25 cellular contexts compared by ENCODE assay signal in the genomic region with DNA sequence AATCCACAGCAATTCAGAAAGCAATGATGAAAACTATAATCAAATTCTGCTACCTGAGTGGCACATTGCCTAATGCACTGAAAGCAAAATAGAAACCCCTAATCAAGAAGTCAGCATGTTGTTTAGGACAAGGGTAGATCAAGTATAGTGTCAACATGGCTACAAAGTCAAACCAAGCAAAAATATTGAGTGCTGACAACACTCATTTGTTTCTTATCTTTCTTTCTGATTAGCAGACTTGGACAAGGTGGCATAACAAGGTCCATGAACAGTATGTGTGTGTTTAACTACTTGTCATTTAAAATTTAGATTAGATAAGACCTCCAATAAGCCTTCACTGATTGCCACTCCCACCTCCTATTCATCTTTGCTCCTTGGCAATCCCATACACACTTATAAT.
DNase-seq lines count a peak whose midpoint lies in the region; ATAC-seq and TF ChIP-seq lines count a peak whose summit lies in the region.
"Had no signal": no experiment of that assay in that cellular context is flagged by ENCODE, and none has a peak within 500 bp of the region (broad histone marks: within the 10 kb centered on the region; RNA-seq: fewer than 3 reads in every experiment).

No MANE protein-coding gene starts in this region.

- TF ChIP-seq CTCF in GM23338 (conservative IDR thresholded peaks at IDR 0.05; ENCODE audit: low read depth in 2 of 2) (no peak), hepatocyte (IDR thresholded peaks at IDR 0.05; ENCODE audit: poor library complexity) (no peak), GM20000 (IDR thresholded peaks at IDR 0.05; ENCODE audit: extremely low read depth, missing control alignments) (no peak)

- H2BK120ac ChIP-seq in neuronal stem cell (ENCODE audit: low read depth, low read length): no peak overlapping the region

- no peak overlapping the region for H2BK5ac ChIP-seq in neuronal stem cell (ENCODE audit: low read length)

- H2BK15ac ChIP-seq in neuronal stem cell (ENCODE audit: low read length): no peak overlapping the region

- H2BK12ac ChIP-seq in neuronal stem cell (ENCODE audit: low read length): no peak overlapping the region

- H3K4me1 ChIP-seq in GM23338 (ENCODE audit: insufficient read depth) (peaks cover 17% of the 10 kb centered on the region), hepatocyte (ENCODE audit: insufficient read depth) (no peaks in the 10 kb centered on the region), neuronal stem cell (ENCODE audit: control insufficient read depth in 2 of 2, insufficient read depth in 1 of 2, low read depth in 1 of 2, low read length in 2 of 2) (peaks cover 0 to 3% of the 10 kb centered on the region in 2 donors)
- H3K4me1 ChIP-seq: A549; BLaER1 treated with 17β-estradiol and CSF1 and Interleukin-3, amounts not matched to agents 10 nM and 100 nM had no signal

- peaks cover 20% of the 10 kb centered on the region for H3K9me3 Mint-ChIP-seq in GM23338
- H3K9me3 Mint-ChIP-seq in activated T-cell treated with anti-CD3 and anti-CD28 coated beads, Interleukin-2, amount 50 U/mL, for 4 hours: peaks cover 9% of the 10 kb centered on the region
- H3K9me3 Mint-ChIP-seq: CD4-positive, alpha-beta T cell; HFFc6 had no signal

- 0 out of 2 replicates have a peak overlapping the region, but pooled peaks have one; percentile 56 for H3K27ac ChIP-seq in GM23338 (ENCODE audit: low read depth)
- H3K27ac ChIP-seq in hepatocyte: no peak overlapping the region
- no peak overlapping the region for H3K27ac ChIP-seq in neuronal stem cell (replicated peaks; ENCODE audit: low read length)
- H3K27ac ChIP-seq: A549; BLaER1 treated with 17β-estradiol and CSF1 and Interleukin-3, amounts not matched to agents 10 nM and 100 nM; GM23248 had no signal

- peaks cover 21% of the 10 kb centered on the region for H3K36me3 Mint-ChIP-seq in GM23338 (ENCODE audit: low read depth)
- H3K36me3 Mint-ChIP-seq in activated T-cell treated with anti-CD3 and anti-CD28 coated beads, Interleukin-2, amount 50 U/mL, for 4 hours (ENCODE audit: insufficient read depth): no peaks in the 10 kb centered on the region
- H3K36me3 Mint-ChIP-seq: CD14-positive monocyte; CD8-positive, alpha-beta memory T cell had no signal

- H4K20me1 ChIP-seq in GM23338 (replicated peaks; ENCODE audit: insufficient read depth) (peaks cover 8% of the 10 kb centered on the region; the same call in 1 of the 2 replicates), hepatocyte (ENCODE audit: insufficient read depth, poor library complexity, severe bottlenecking) (no peaks in the 10 kb centered on the region)
- H4K20me1 ChIP-seq: BLaER1 treated with 17β-estradiol and CSF1 and Interleukin-3, amounts not matched to agents 10 nM and 100 nM had no signal

- H3K27ac Mint-ChIP-seq in GM23338: peak overlapping the region; percentile 24; the same call in 1 of the 2 replicates
- H3K27ac Mint-ChIP-seq: CD14-positive monocyte; CD4-positive, alpha-beta T cell; CD8-positive, alpha-beta memory T cell; HFFc6 had no signal

- no peak overlapping the region for H3K9ac ChIP-seq in neuronal stem cell (ENCODE audit: low read depth, low read length, poor library complexity)
- H3K9ac ChIP-seq: BLaER1 treated with 17β-estradiol and CSF1 and Interleukin-3, amounts not matched to agents 10 nM and 100 nM; GM23248 had no signal

- H4K8ac ChIP-seq in neuronal stem cell (ENCODE audit: low read depth, low read length): no peak overlapping the region

- H3K4me3 ChIP-seq in GM23338 (no peak overlapping the region), hepatocyte (no peak overlapping the region), neuronal stem cell (ENCODE audit: low read length in 2 of 2) (no peak overlapping the region)
- H3K4me3 ChIP-seq: A549; BLaER1 treated with 17β-estradiol and CSF1 and Interleukin-3, amounts not matched to agents 10 nM and 100 nM; GM23248 had no signal

- DNase-seq in GM23338 (ENCODE audit: low spot score): no peak
- DNase-seq in NCI-H69 (lab: John Stamatoyannopoulos, UW): peak; percentile 62
- DNase-seq in hepatocyte (ENCODE audit: low spot score): no peak
- no peak for DNase-seq in neuronal stem cell (ENCODE audit: low spot score)
- DNase-seq in activated T-cell treated with anti-CD3 and anti-CD28 coated beads, Interleukin-2, amount 50 U/mL, for 4 hours: no peak
- DNase-seq in amygdala (lab: John Stamatoyannopoulos, UW): no peak
- no peak for DNase-seq in GM20000 (ENCODE audit: low spot score)
- DNase-seq: 8988T; ACHN; AML-193; BE2C; CD4-positive, alpha-beta T cell; CD8-positive, alpha-beta memory T cell; DMS 273 treated with DMSO at 0.1 percent for 48 hours; DMS79; EL; GDM1; GM23248; H9; HFFc6 had no signal

- H3K14ac ChIP-seq in neuronal stem cell (ENCODE audit: low read length): no peak overlapping the region

- H3K27me3 ChIP-seq in GM23338 (ENCODE audit: insufficient read depth) (no peaks in the 10 kb centered on the region), hepatocyte (peaks cover 17% of the 10 kb centered on the region), neuronal stem cell (ENCODE audit: control insufficient read depth in 3 of 3, insufficient read depth in 3 of 3, low read depth in 1 of 3, low read length in 3 of 3) (no peaks in the 10 kb centered on the region)
- H3K27me3 ChIP-seq: BE2C; BLaER1 treated with 17β-estradiol and CSF1 and Interleukin-3, amounts not matched to agents 10 nM and 100 nM had no signal

- H2AFZ ChIP-seq in GM23338: no peak overlapping the region
- no peak overlapping the region for H2AFZ ChIP-seq in hepatocyte
- H2AFZ ChIP-seq in neuronal stem cell (ENCODE audit: low read length): peak overlapping the region; percentile 19
- H2AFZ ChIP-seq: GM23248 had no signal

- no peak overlapping the region for H2AK5ac ChIP-seq in neuronal stem cell (ENCODE audit: low read depth, low read length)

- no peak overlapping the region for H3K4me3 Mint-ChIP-seq in GM23338
- H3K4me3 Mint-ChIP-seq in activated T-cell treated with anti-CD3 and anti-CD28 coated beads, Interleukin-2, amount 50 U/mL, for 4 hours: no peak overlapping the region
- H3K4me3 Mint-ChIP-seq: CD14-positive monocyte; CD4-positive, alpha-beta T cell; CD8-positive, alpha-beta memory T cell; H9; HFFc6 had no signal

- H3K9me2 ChIP-seq in GM23338 (ENCODE audit: insufficient read depth) (no peaks in the 10 kb centered on the region; the same call in 1 of the 2 replicates), hepatocyte (replicated peaks; ENCODE audit: insufficient read depth) (no peaks in the 10 kb centered on the region)

- H3K18ac ChIP-seq in neuronal stem cell (ENCODE audit: low read length): no peak overlapping the region

- H3K27me3 Mint-ChIP-seq in GM23338 (ENCODE audit: insufficient read depth, low read depth, poor library complexity): peaks cover 4% of the 10 kb centered on the region
- H3K27me3 Mint-ChIP-seq in activated T-cell treated with anti-CD3 and anti-CD28 coated beads, Interleukin-2, amount 50 U/mL, for 4 hours (ENCODE audit: low read depth): peaks cover 2% of the 10 kb centered on the region
- H3K27me3 Mint-ChIP-seq: CD4-positive, alpha-beta T cell; CD8-positive, alpha-beta memory T cell had no signal

- no peaks in the 10 kb centered on the region for H3K79me1 ChIP-seq in neuronal stem cell (ENCODE audit: low read depth, low read length)

- H3K4me1 Mint-ChIP-seq in GM23338: peaks cover 12% of the 10 kb centered on the region
- no peaks in the 10 kb centered on the region for H3K4me1 Mint-ChIP-seq in activated T-cell treated with anti-CD3 and anti-CD28 coated beads, Interleukin-2, amount 50 U/mL, for 4 hours (ENCODE audit: low read depth)
- H3K4me1 Mint-ChIP-seq: CD14-positive monocyte; CD8-positive, alpha-beta memory T cell had no signal

- H3K79me2 ChIP-seq in GM23338 (replicated peaks; ENCODE audit: insufficient read depth) (peaks cover 73% of the 10 kb centered on the region), hepatocyte (no peaks in the 10 kb centered on the region)

- ATAC-seq in GM23338: no peak
- ATAC-seq in activated T-cell treated with anti-CD3 and anti-CD28 coated beads, Interleukin-2, amount 50 U/mL, for 4 hours: no peak
- ATAC-seq in GM19395 (IDR thresholded peaks at IDR 0.05; ENCODE audit: unreplicated experiment): no peak
- ATAC-seq: A549, HCT116 had no signal

- no peak overlapping the region for H4K91ac ChIP-seq in neuronal stem cell (ENCODE audit: low read depth, low read length, poor library complexity)

- H3K9me3 ChIP-seq in hepatocyte (ENCODE audit: low read depth) (no peaks in the 10 kb centered on the region), neuronal stem cell (replicated peaks in 1 of 2; ENCODE audit: control insufficient read depth in 2 of 2, insufficient read depth in 1 of 2, low read depth in 1 of 2, low read length in 2 of 2) (no peaks in the 10 kb centered on the region)
- H3K9me3 ChIP-seq: A549; BE2C; BLaER1 treated with 17β-estradiol and CSF1 and Interleukin-3, amounts not matched to agents 10 nM and 100 nM had no signal

- 0 out of 2 replicates have a peak, but pooled peaks cover 3% of the 10 kb centered on the region for H3K36me3 ChIP-seq in GM23338 (ENCODE audit: insufficient read depth)
- no peaks in the 10 kb centered on the region for H3K36me3 ChIP-seq in hepatocyte (replicated peaks; ENCODE audit: insufficient read depth, low read depth)
- no peaks in the 10 kb centered on the region for H3K36me3 ChIP-seq in neuronal stem cell (replicated peaks in 1 of 2; ENCODE audit: control insufficient read depth in 2 of 2, insufficient read depth in 2 of 2, low read length in 2 of 2)
- H3K36me3 ChIP-seq: BE2C; BLaER1 treated with 17β-estradiol and CSF1 and Interleukin-3, amounts not matched to agents 10 nM and 100 nM had no signal

- H3K23ac ChIP-seq in neuronal stem cell (ENCODE audit: low read depth, low read length, poor library complexity): no peak overlapping the region

- H3K4me2 ChIP-seq in GM23338: no peak overlapping the region
- H3K4me2 ChIP-seq in hepatocyte: peak overlapping the region; percentile 21
- H3K4me2 ChIP-seq in neuronal stem cell (ENCODE audit: insufficient read depth, low read length, poor library complexity, severe bottlenecking): no peak overlapping the region
- H3K4me2 ChIP-seq: A549; BLaER1 treated with 17β-estradiol and CSF1 and Interleukin-3, amounts not matched to agents 10 nM and 100 nM had no signal

- H3K4ac ChIP-seq in neuronal stem cell (ENCODE audit: low read length): no peak overlapping the region

- no peaks in the 10 kb centered on the region; the same call in 1 of the 2 replicates for H3F3A ChIP-seq in GM23338 (replicated peaks; ENCODE audit: low read depth)

TF ChIP-seq in GM23338, 12 proteins besides CTCF, POLR2A, EP300 and RAD21:
- TF ChIP-seq JUNB (IDR thresholded peaks at IDR 0.05; ENCODE audit: unreplicated experiment) (no peak), CREB1 (CRISPR knock-in tag; IDR thresholded peaks at IDR 0.05; ENCODE audit: low read depth) (no peak), ZNF331 (CRISPR knock-in tag; IDR thresholded peaks at IDR 0.05; ENCODE audit: low read depth) (no peak), POLR2AphosphoS5 (IDR thresholded peaks at IDR 0.05; ENCODE audit: low read depth) (no peak), ZNF114 (CRISPR knock-in tag; IDR thresholded peaks at IDR 0.05) (no peak), EZH2 (IDR thresholded peaks at IDR 0.05; ENCODE audit: low read depth, unreplicated experiment) (no peak), STAT1 (IDR thresholded peaks at IDR 0.05; ENCODE audit: unreplicated experiment) (no peak), EZH2phosphoT487 (IDR thresholded peaks at IDR 0.05; ENCODE audit: unreplicated experiment) (no peak)
